ENCODE assay signal across 8 cellular contexts in genomic region chr17:31549121-31549524, GRCh38.
DNase-seq lines count a peak whose midpoint lies in the region; ATAC-seq and TF ChIP-seq lines count a peak whose summit lies in the region.

No MANE protein-coding gene starts in this region.

- no peaks in the 10 kb centered on the region for H3K36me3 ChIP-seq in sigmoid colon

- peak overlapping the region; percentile 92 for H3K4me3 Mint-ChIP-seq in activated T-helper 1 cell treated with anti-CD3 and anti-CD28 coated beads, Interleukin-12 subunit alpha, Interleukin-12 subunit beta, Interleukin-2, Interleukin-4 antibody, amounts not matched to agents 30 ng/mL and 10 ng/mL and 1 ng/mL, durations not matched to agents 14 hours and 24 hours and 36 hours

- POLR2A ChIA-PET in AG04449 (lab: Yijun Ruan, JAX): interaction anchor here (1.2 kb wide), 1 partner anchor 44 kb away, joined by 3 read pairs; no protein-coding TSS in a partner anchor

- H3K4me1 Mint-ChIP-seq in activated T-helper 1 cell treated with anti-CD3 and anti-CD28 coated beads, Interleukin-12 subunit alpha, Interleukin-12 subunit beta, Interleukin-2, Interleukin-4 antibody, amounts not matched to agents 30 ng/mL and 10 ng/mL and 1 ng/mL, durations not matched to agents 14 hours and 24 hours and 36 hours (ENCODE audit: low read depth): peaks cover 15% of the 10 kb centered on the region

- H3K9me3 Mint-ChIP-seq in activated T-helper 1 cell treated with anti-CD3 and anti-CD28 coated beads, Interleukin-12 subunit alpha, Interleukin-12 subunit beta, Interleukin-2, Interleukin-4 antibody, amounts not matched to agents 30 ng/mL and 10 ng/mL and 1 ng/mL, durations not matched to agents 14 hours and 24 hours and 36 hours: no peaks in the 10 kb centered on the region

- H3K36me3 Mint-ChIP-seq in activated T-helper 1 cell treated with anti-CD3 and anti-CD28 coated beads, Interleukin-12 subunit alpha, Interleukin-12 subunit beta, Interleukin-2, Interleukin-4 antibody, amounts not matched to agents 30 ng/mL and 10 ng/mL and 1 ng/mL, durations not matched to agents 14 hours and 24 hours and 36 hours (ENCODE audit: low read depth): peaks cover 4% of the 10 kb centered on the region

- peak overlapping the region; percentile 89 for H3K27ac Mint-ChIP-seq in activated T-helper 1 cell treated with anti-CD3 and anti-CD28 coated beads, Interleukin-12 subunit alpha, Interleukin-12 subunit beta, Interleukin-2, Interleukin-4 antibody, amounts not matched to agents 30 ng/mL and 10 ng/mL and 1 ng/mL, durations not matched to agents 14 hours and 24 hours and 36 hours

- CTCF ChIA-PET in AG04449 (lab: Yijun Ruan, JAX): interaction anchor here (2.3 kb wide), 1 partner anchor 9 kb away, joined by 7 read pairs; no protein-coding TSS in a partner anchor

- WGBS in right cardiac atrium: under 1% methylated on average over 18 of the region's 18 CpGs
- WGBS in sigmoid colon, 2 donors: 0 to 1% methylated on average over 18 of the region's 18 CpGs

- no peak for TF ChIP-seq EP300 in sigmoid colon (IDR thresholded peaks at IDR 0.05)

- TF ChIP-seq CTCF in AG04449 (IDR thresholded peaks at IDR 0.05; ENCODE audit: insufficient read depth, low read length, missing control alignments) (no peak), GM12864 (IDR thresholded peaks at IDR 0.05; ENCODE audit: low read depth, low read length, missing control alignments) (no peak), HL-60 (IDR thresholded peaks at IDR 0.05; ENCODE audit: insufficient read depth, low read length) (no peak), sigmoid colon (IDR thresholded peaks at IDR 0.05) (no peak)

- peaks cover 17% of the 10 kb centered on the region for H3K27me3 Mint-ChIP-seq in activated T-helper 1 cell treated with anti-CD3 and anti-CD28 coated beads, Interleukin-12 subunit alpha, Interleukin-12 subunit beta, Interleukin-2, Interleukin-4 antibody, amounts not matched to agents 30 ng/mL and 10 ng/mL and 1 ng/mL, durations not matched to agents 14 hours and 24 hours and 36 hours (ENCODE audit: insufficient read depth)

- peak overlapping the region; percentile 92 for H3K27ac ChIP-seq in HL-60 (replicated peaks)
- peak overlapping the region; percentile 91 for H3K27ac ChIP-seq in right cardiac atrium (ENCODE audit: low read length)
- H3K27ac ChIP-seq in sigmoid colon: peak overlapping the region; percentile 92 to 98 (median 93)

- H3K4me3 ChIP-seq in AG04449 (ENCODE audit: low read depth, low read length) (peak overlapping the region; percentile 87), GM12864 (ENCODE audit: low read depth, low read length) (peak overlapping the region; percentile 80), HL-60 (replicated peaks; ENCODE audit: insufficient read depth, low read length) (peak overlapping the region; percentile 83), right cardiac atrium (ENCODE audit: low read length) (peak overlapping the region; percentile 79), sigmoid colon (peak overlapping the region; percentile 93 to 100 (median 94))

- H3K9me3 ChIP-seq in right cardiac atrium (ENCODE audit: control insufficient read depth, low read length): no peaks in the 10 kb centered on the region
- H3K9me3 ChIP-seq in sigmoid colon: no peaks in the 10 kb centered on the region

- H3K4me1 ChIP-seq in right cardiac atrium (ENCODE audit: control insufficient read depth, insufficient read depth, low read length): no peaks in the 10 kb centered on the region
- H3K4me1 ChIP-seq in sigmoid colon: peaks cover 0 to 15% (median 6%) of the 10 kb centered on the region in 4 donors

- no peak for TF ChIP-seq POLR2A in sigmoid colon (IDR thresholded peaks at IDR 0.05)

- no peaks in the 10 kb centered on the region for H3K27me3 ChIP-seq in HL-60 (ENCODE audit: insufficient read depth, poor library complexity, severe bottlenecking)
- no peaks in the 10 kb centered on the region for H3K27me3 ChIP-seq in right cardiac atrium (ENCODE audit: control insufficient read depth, insufficient read depth)
- no peaks in the 10 kb centered on the region for H3K27me3 ChIP-seq in sigmoid colon

- no peak for ATAC-seq in right cardiac atrium

- no peak for DNase-seq in AG04449 (ENCODE audit: low read depth, low spot score)
- DNase-seq in GM12864 (ENCODE audit: low read depth): no peak
- peak in 1 of 2 experiments; percentile 26 for DNase-seq in HL-60 (ENCODE audit: low read depth in 1 of 2, low spot score in 1 of 2)
- DNase-seq in activated T-helper 1 cell treated with anti-CD3 and anti-CD28 coated beads, Interleukin-12 subunit alpha, Interleukin-12 subunit beta, Interleukin-2, Interleukin-4 antibody, amounts not matched to agents 30 ng/mL and 10 ng/mL and 1 ng/mL, durations not matched to agents 14 hours and 24 hours and 36 hours (ENCODE audit: low spot score): no peak
- DNase-seq in right cardiac atrium: no peak
- no peak for DNase-seq in sigmoid colon
- DNase-seq in DMS153 treated with DMSO at 0.1 percent for 48 hours (lab: John Stamatoyannopoulos, UW; ENCODE audit: unreplicated experiment): no peak
- no peak for DNase-seq in AG08396 (ENCODE audit: low spot score)

- intact Hi-C loops in activated T-helper 1 cell treated with anti-CD3 and anti-CD28 coated beads, Interleukin-12 subunit alpha, Interleukin-12 subunit beta, Interleukin-2, Interleukin-4 antibody, amounts not matched to agents 30 ng/mL and 10 ng/mL and 1 ng/mL, durations not matched to agents 14 hours and 24 hours and 36 hours (cut with micrococcal nuclease): loop anchor here (2.0 kb wide), 2 partner anchors 40 to 54 kb away; no protein-coding TSS in a partner anchor
- intact Hi-C loops in right cardiac atrium (cut with DNase I): no loop called here
- intact Hi-C loops in sigmoid colon (cut with DNase I): no loop called here
